In the genomic region with DNA sequence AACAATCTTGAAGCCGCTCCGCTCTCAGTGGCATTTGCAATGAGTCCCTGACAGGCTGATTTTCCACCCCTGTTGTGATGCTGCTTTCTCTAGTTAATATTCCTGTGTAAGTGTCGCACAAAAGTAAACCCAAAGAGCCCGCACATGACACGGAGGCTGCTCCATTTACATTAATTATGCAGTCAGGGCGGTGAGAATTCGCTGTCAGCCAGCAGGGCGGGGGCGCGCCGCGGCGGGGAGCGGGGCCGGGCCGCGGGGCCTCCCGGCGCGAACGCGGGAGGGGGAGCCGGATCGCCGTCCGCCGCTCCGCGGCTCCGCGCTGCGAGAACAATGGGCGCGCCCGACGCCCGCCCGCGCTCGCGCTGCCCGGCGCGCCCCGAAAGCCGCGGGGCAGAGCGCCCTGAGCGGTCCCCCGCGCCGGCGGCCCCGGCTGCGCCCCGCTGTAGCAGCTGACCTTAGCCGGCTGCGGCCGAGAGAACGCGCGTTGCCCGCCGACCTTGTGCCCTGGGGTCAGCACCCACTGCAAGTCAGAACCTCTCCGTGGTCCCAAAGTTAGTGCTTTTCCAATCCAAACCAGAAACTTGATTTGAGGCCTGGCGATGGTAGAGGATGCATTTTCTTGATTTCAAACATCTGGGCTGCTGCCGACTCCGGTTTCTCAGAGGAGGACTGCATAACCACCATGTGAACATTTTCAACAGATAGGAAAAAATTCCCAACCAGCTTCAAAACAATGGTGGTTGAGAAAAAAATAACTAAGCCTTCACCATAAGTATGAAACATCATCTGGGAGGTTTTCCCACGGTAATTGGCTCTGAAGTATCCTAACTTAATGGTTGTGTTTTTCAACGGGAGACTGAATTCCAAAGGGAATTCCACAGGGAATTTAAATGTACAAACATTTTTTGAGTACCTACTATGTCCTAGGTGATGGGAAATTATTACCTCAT, we compare ENCODE assay signal across 8 cellular contexts.
DNase-seq lines count a peak whose midpoint lies in the region; ATAC-seq and TF ChIP-seq lines count a peak whose summit lies in the region.

No MANE protein-coding gene starts in this region.

- H3K79me2 ChIP-seq in mammary epithelial cell (ENCODE audit: insufficient read depth, low read length): peaks cover 82% of the 10 kb centered on the region

- CTCF ChIA-PET in mammary epithelial cell (lab: Charles Lee; ENCODE audit: low non-redundant PET): interaction anchor here (0.7 kb wide), 1 partner anchor 63 kb away, joined by 6 read pairs; no protein-coding TSS in a partner anchor

- peak overlapping the region; percentile 100 for H3K4me2 ChIP-seq in mammary epithelial cell (ENCODE audit: insufficient read depth, low read depth, low read length)

- H3K9ac ChIP-seq in HUES48 (ENCODE audit: low read depth, low read length) (0 out of 2 replicates have a peak overlapping the region, but pooled peaks have one; percentile 3), mammary epithelial cell (ENCODE audit: insufficient read depth, low read length) (peak overlapping the region; percentile 70)

- H2AFZ ChIP-seq in mammary epithelial cell (ENCODE audit: low read depth, low read length): peak overlapping the region; percentile 91

- H3K9me3 ChIP-seq in HUES48 (ENCODE audit: control insufficient read depth, insufficient read depth, low read length): no peaks in the 10 kb centered on the region
- no peaks in the 10 kb centered on the region for H3K9me3 ChIP-seq in mammary epithelial cell (replicated peaks; ENCODE audit: insufficient read depth, low read length)

- dilution Hi-C loops in mammary epithelial cell (cut with HindIII; ENCODE audit: low sequenced_read_pairs): no loop called here

- intact Hi-C loops in mammary epithelial cell (cut with micrococcal nuclease): loop anchor here (2.0 to 5.0 kb wide), 4 partner anchors 43 to 182 kb away; a partner anchor contains a TSS

- no peak for ATAC-seq in GM21360 (IDR thresholded peaks at IDR 0.05; ENCODE audit: unreplicated experiment)

- H3K27ac ChIP-seq in HUES48 (ENCODE audit: low read depth, low read length): peak overlapping the region; percentile 85
- H3K27ac ChIP-seq in mammary epithelial cell (ENCODE audit: insufficient read depth, low read depth, low read length): peak overlapping the region; percentile 83

- 3% methylated on average over 8 of the region's 70 CpGs for WGBS in mammary epithelial cell (ENCODE audit: low coverage, missing lambda C conversion rate)

- no peaks in the 10 kb centered on the region for H3K27me3 ChIP-seq in HUES48 (ENCODE audit: control insufficient read depth, insufficient read depth, low read length)
- no peaks in the 10 kb centered on the region for H3K27me3 ChIP-seq in mammary epithelial cell (ENCODE audit: insufficient read depth, low read length)

- no peaks in the 10 kb centered on the region for H4K20me1 ChIP-seq in mammary epithelial cell (ENCODE audit: insufficient read depth, low read length)

- peak; percentile 16 for DNase-seq in GM12865 (ENCODE audit: low read depth)
- DNase-seq in UCSD-AML1 (lab: John Stamatoyannopoulos, UW; ENCODE audit: unreplicated experiment): peak; percentile 46
- peak; percentile 52 for DNase-seq in mammary epithelial cell
- DNase-seq in iPS-NIHi11 (ENCODE audit: low spot score): peak; percentile 73
- DNase-seq in skeletal muscle cell (ENCODE audit: low read depth): no peak
- no peak for DNase-seq in T1000 (lab: John Stamatoyannopoulos, UW)

- TF ChIP-seq CTCF in GM12865 (IDR thresholded peaks at IDR 0.05; ENCODE audit: insufficient read depth, low read depth, low read length, missing control alignments): no peak
- TF ChIP-seq CTCF in mammary epithelial cell (conservative IDR thresholded peaks at IDR 0.05 in 1 of 2, IDR thresholded peaks at IDR 0.05 in 1 of 2; ENCODE audit: extremely low read depth in 1 of 2, insufficient read depth in 1 of 2, low read depth in 1 of 2, low read length in 2 of 2): no peak

- BruUV-seq in mammary epithelial cell (replicated peaks; lab: Mats Ljungman, UMichigan): no TSS peak

- H3K36me3 ChIP-seq in HUES48 (ENCODE audit: control insufficient read depth, insufficient read depth, low read length) (no peaks in the 10 kb centered on the region), mammary epithelial cell (ENCODE audit: insufficient read depth, low read length) (no peaks in the 10 kb centered on the region)

- in situ Hi-C loops in mammary epithelial cell (cut with MboI; ENCODE audit: low sequenced_read_pairs in 2 of 2): no loop called here

- H3K4me1 ChIP-seq in HUES48 (ENCODE audit: control insufficient read depth, insufficient read depth, low read length) (peaks cover 84% of the 10 kb centered on the region), mammary epithelial cell (ENCODE audit: insufficient read depth, low read length) (peaks cover 27% of the 10 kb centered on the region)

- H3K4me3 ChIP-seq in GM12865 (ENCODE audit: low read depth, low read length) (peak overlapping the region; percentile 57), HUES48 (ENCODE audit: low read depth, low read length) (peak overlapping the region; percentile 74), mammary epithelial cell (replicated peaks in 1 of 3; ENCODE audit: insufficient read depth in 1 of 3, low read depth in 2 of 3, low read length in 3 of 3) (peak overlapping the region; percentile 61 to 75 (median 61)), skeletal muscle cell (ENCODE audit: low read depth, low read length) (peak overlapping the region; percentile 58)

Comparison
In these comparisons a context has a peak if more than half of its experiments do, and no peak if none do; other contexts are left out.
1. DNase-seq: peak in GM12865 (single experiment), UCSD-AML1 (single experiment), mammary epithelial cell (single experiment) and iPS-NIHi11 (single experiment); none in skeletal muscle cell (single experiment) and T1000 (single experiment).
2. Peak in every context shown above with its lines, with median percentiles within 50 percentile points of each other: H3K4me3 ChIP-seq.